Comparison of ENCODE assay signal across 11 cellular contexts in the genomic region with DNA sequence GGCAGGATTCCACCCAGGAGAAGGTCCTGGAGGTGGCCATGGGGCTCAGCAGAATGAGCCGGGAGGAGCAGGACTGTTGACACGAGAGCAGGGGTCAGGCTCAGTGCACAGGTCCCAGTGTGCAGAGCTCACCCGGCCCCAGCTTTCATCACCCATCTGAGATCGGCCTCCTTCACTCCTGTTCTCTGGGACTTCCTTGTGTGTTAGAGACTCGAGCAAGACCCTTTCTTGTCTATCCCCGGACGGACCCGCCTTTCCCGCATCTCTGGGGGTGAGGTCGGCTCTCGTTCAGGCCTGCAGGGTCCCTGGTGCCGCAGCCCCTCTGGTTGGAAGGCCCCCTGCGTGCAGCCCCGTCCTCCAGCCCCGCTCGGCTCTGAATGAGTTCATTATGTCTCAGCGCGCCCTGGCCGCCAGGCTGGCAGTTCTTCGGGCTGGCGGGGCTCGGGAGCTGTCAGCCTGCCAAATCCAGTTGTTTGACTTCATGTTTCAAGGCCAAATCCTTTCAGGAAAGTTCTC.
DNase-seq lines count a peak whose midpoint lies in the region; ATAC-seq and TF ChIP-seq lines count a peak whose summit lies in the region.
"Had no signal": no experiment of that assay in that cellular context is flagged by ENCODE, and none has a peak within 500 bp of the region (broad histone marks: within the 10 kb centered on the region; RNA-seq: fewer than 3 reads in every experiment).

No MANE protein-coding gene starts in this region.

- TF ChIP-seq CTCF in glutamatergic neuron (IDR thresholded peaks at IDR 0.05; ENCODE audit: partially characterized antibody, unreplicated experiment) = no peak
- TF ChIP-seq CTCF in colonic mucosa (IDR thresholded peaks at IDR 0.05) = no peak

- WGBS in aorta, 2 donors = 8 to 9% methylated on average over 22 of the region's 22 CpGs

- H3K4me1 Mint-ChIP-seq in glutamatergic neuron (ENCODE audit: low read depth, unreplicated experiment) = no peaks in the 10 kb centered on the region

- DNase-seq in Right ventricle myocardium superior (peak; percentile 51), cardiac septum (ENCODE audit: low spot score) (no peak), glutamatergic neuron (peak; percentile 13), nucleus accumbens (lab: John Stamatoyannopoulos, UW) (peak in 50 of 56 donors; percentile 30 to 86 (median 66)), aorta (peak; percentile 60 to 85), colonic mucosa (no peak), islet precursor cell (no peak)
- DNase-seq in activated CD4-positive, alpha-beta T cell treated with anti-CD3 and anti-CD28 coated beads, Interleukin-2, amount 50 U/mL, for 4 hours = no peak
- DNase-seq: activated T-cell treated with anti-CD3 and anti-CD28 coated beads, Interleukin-2, amount 50 U/mL, for 48 hours; NCI-H1930 had no signal

- H3K36me3 Mint-ChIP-seq in glutamatergic neuron (ENCODE audit: unreplicated experiment) = peaks cover 8% of the 10 kb centered on the region

- intact Hi-C loops in Right ventricle myocardium superior (cut with DNase I) = no loop called here
- intact Hi-C loops in cardiac septum (cut with DNase I) = no loop called here
- intact Hi-C loops in aorta (cut with DNase I) = no loop called here
- intact Hi-C loops in colonic mucosa (cut with DNase I) = no loop called here

- peak overlapping the region in 1 of 2 donors; percentile 6 for H3K9ac ChIP-seq in colonic mucosa (ENCODE audit: low read depth in 2 of 2, low read length in 2 of 2)

- no peak overlapping the region for H3K4me3 Mint-ChIP-seq in glutamatergic neuron (ENCODE audit: unreplicated experiment)

- H3K4me3 ChIP-seq in aorta (ENCODE audit: low read length in 2 of 2) (no peak overlapping the region), colonic mucosa (no peak overlapping the region)

- H3K27me3 ChIP-seq in aorta (ENCODE audit: control insufficient read depth in 1 of 2, insufficient read depth in 2 of 2, low read length in 1 of 2) = no peaks in the 10 kb centered on the region
- H3K27me3 ChIP-seq in colonic mucosa = no peaks in the 10 kb centered on the region

- ATAC-seq in Right ventricle myocardium superior (ENCODE audit: poor library complexity) (peak; percentile 27), aorta (ENCODE audit: low FRiP score) (peak; percentile 64)
- ATAC-seq: Panc1 had no signal

- no peak overlapping the region for H3K27ac ChIP-seq in aorta (ENCODE audit: low read depth in 1 of 2, low read length in 2 of 2)
- H3K27ac ChIP-seq in colonic mucosa = no peak overlapping the region

- H3K27ac Mint-ChIP-seq in glutamatergic neuron (ENCODE audit: unreplicated experiment) = no peak overlapping the region

- H3K4me1 ChIP-seq in aorta (ENCODE audit: control insufficient read depth in 1 of 2, insufficient read depth in 2 of 2, low read length in 2 of 2) (no peaks in the 10 kb centered on the region), colonic mucosa (peaks cover 9% of the 10 kb centered on the region)

- H3K9me3 Mint-ChIP-seq in glutamatergic neuron (ENCODE audit: unreplicated experiment) = peaks cover 12% of the 10 kb centered on the region

- peaks cover 3% of the 10 kb centered on the region for H3K27me3 Mint-ChIP-seq in glutamatergic neuron (ENCODE audit: unreplicated experiment)

- H3K9me3 ChIP-seq in aorta (ENCODE audit: control insufficient read depth, low read length) (no peaks in the 10 kb centered on the region), colonic mucosa (no peaks in the 10 kb centered on the region)

- H3K36me3 ChIP-seq in aorta (ENCODE audit: control insufficient read depth in 1 of 2, insufficient read depth in 2 of 2, low read length in 1 of 2) (no peaks in the 10 kb centered on the region), colonic mucosa (no peaks in the 10 kb centered on the region)

Comparison
In these comparisons a context has a peak if more than half of its experiments do, and no peak if none do; other contexts are left out.
1. DNase-seq: peak in Right ventricle myocardium superior (single experiment), glutamatergic neuron (single experiment), nucleus accumbens (50 of 56) and aorta (2 of 2); none in cardiac septum (single experiment), colonic mucosa (single experiment), islet precursor cell (single experiment) and activated CD4-positive, alpha-beta T cell treated with anti-CD3 and anti-CD28 coated beads, Interleukin-2, amount 50 U/mL, for 4 hours (0 of 2).